In genomic region chr2:20834331-20834730, GRCh38 we compare ENCODE assay signal across 28 cellular contexts. TPM values are rescaled to one million over a fixed set of nuclear protein-coding genes. Genes with fewer than 3 reads are reported as not detected.
A peak's percentile ranks its signal among the peaks of the same experiment; 100 is the strongest.
DNase-seq lines count a peak whose midpoint lies in the region; ATAC-seq, FAIRE-seq and TF ChIP-seq lines count a peak whose summit lies in the region.
"Had no signal": no experiment of that assay in that cellular context is flagged by ENCODE, and none has a peak within 500 bp of the region (broad histone marks: within the 10 kb centered on the region; RNA-seq: fewer than 3 reads in every experiment).

No MANE protein-coding gene starts in this region.

- POLR2A ChIA-PET in HepG2 (lab: Yijun Ruan, JAX) (interaction anchor here (2.0 kb wide), 1 partner anchor 10 kb away, joined by 11 read pairs; the partner anchor contains the start of gene LDAH), PC-9 (lab: Charles Lee; ENCODE audit: unreplicated experiment) (no interaction called here)
- POLR2A ChIA-PET in activated CD4-positive, alpha-beta T cell treated with anti-CD3 and anti-CD28 coated beads for 36 hours (lab: Charles Lee), result interaction anchor here (0.7 kb wide), 1 partner anchor 293 kb away, joined by 3 read pairs; no protein-coding TSS in a partner anchor

- H3K36me3 ChIP-seq in HepG2 (replicated peaks in 1 of 2; ENCODE audit: control insufficient read depth in 1 of 2, insufficient read depth in 2 of 2, low read length in 2 of 2) (no peaks in the 10 kb centered on the region), right lobe of liver (no peaks in the 10 kb centered on the region), GM23338 (ENCODE audit: insufficient read depth) (no peaks in the 10 kb centered on the region), PC-9 (ENCODE audit: low read depth) (no peaks in the 10 kb centered on the region), neural progenitor cell (no peaks in the 10 kb centered on the region), neuronal stem cell (replicated peaks in 1 of 2; ENCODE audit: control insufficient read depth in 2 of 2, insufficient read depth in 2 of 2, low read length in 2 of 2) (no peaks in the 10 kb centered on the region)
- H3K36me3 ChIP-seq: BE2C, BLaER1 had no signal

- H4K91ac ChIP-seq in neuronal stem cell (ENCODE audit: low read depth, low read length, poor library complexity), result no peak overlapping the region

- H3K4me1 ChIP-seq in HepG2 (ENCODE audit: insufficient read depth, low read length), result peaks cover 18% of the 10 kb centered on the region; the same call in 1 of the 2 replicates
- H3K4me1 ChIP-seq in right lobe of liver, result no peaks in the 10 kb centered on the region
- no peaks in the 10 kb centered on the region for H3K4me1 ChIP-seq in GM23338 (ENCODE audit: insufficient read depth)
- no peaks in the 10 kb centered on the region for H3K4me1 ChIP-seq in PC-9 (replicated peaks; ENCODE audit: insufficient read depth)
- no peaks in the 10 kb centered on the region for H3K4me1 ChIP-seq in neural progenitor cell
- H3K4me1 ChIP-seq in neuronal stem cell (ENCODE audit: control insufficient read depth in 2 of 2, insufficient read depth in 1 of 2, low read depth in 1 of 2, low read length in 2 of 2), result no peaks in the 10 kb centered on the region
- H3K4me1 ChIP-seq: BE2C, BLaER1 had no signal

- no peak overlapping the region for H3K27ac ChIP-seq in HepG2 (ENCODE audit: extremely low read length, insufficient read depth, low read length)
- no peak overlapping the region for H3K27ac ChIP-seq in right lobe of liver
- H3K27ac ChIP-seq in GM23338 (ENCODE audit: low read depth), result no peak overlapping the region
- no peak overlapping the region for H3K27ac ChIP-seq in PC-9
- H3K27ac ChIP-seq in neural progenitor cell, result no peak overlapping the region
- no peak overlapping the region for H3K27ac ChIP-seq in neuronal stem cell (replicated peaks; ENCODE audit: low read length)
- H3K27ac ChIP-seq: 22Rv1, BLaER1 had no signal

- no peak overlapping the region for H2BK5ac ChIP-seq in neuronal stem cell (ENCODE audit: low read length)

- DNase-seq in HepG2 (ENCODE audit: low spot score) (no peak), right lobe of liver (no peak), GM23338 (ENCODE audit: low spot score) (no peak), PC-9 (no peak), neural progenitor cell (ENCODE audit: low spot score) (no peak), neuronal stem cell (ENCODE audit: low spot score) (no peak)
- no peak for DNase-seq in activated CD4-positive, alpha-beta T cell treated with anti-CD3 and anti-CD28 coated beads for 36 hours
- DNase-seq: ACHN; C1 segment of cervical spinal cord; CD4-positive, alpha-beta memory T cell; CD4-positive, CD25-positive, alpha-beta regulatory T cell; CD8-positive, alpha-beta memory T cell; COR-L47; DMS 273 treated with DMSO at 0.1 percent for 48 hours; DMS153; DMS53; DMS79; DND-41; EL; GF-D8 had no signal

- no peak overlapping the region for H3K18ac ChIP-seq in neuronal stem cell (ENCODE audit: low read length)

- H3F3A ChIP-seq in GM23338 (replicated peaks; ENCODE audit: low read depth) (no peaks in the 10 kb centered on the region), PC-9 (ENCODE audit: insufficient read depth, low read depth) (no peaks in the 10 kb centered on the region), neural progenitor cell (ENCODE audit: low read depth) (no peaks in the 10 kb centered on the region)

- H3K27ac Mint-ChIP-seq in GM23338 (no peak overlapping the region), neural progenitor cell (no peak overlapping the region)
- no peak overlapping the region for H3K27ac Mint-ChIP-seq in activated CD4-positive, alpha-beta T cell treated with anti-CD3 and anti-CD28 coated beads for 36 hours
- H3K27ac Mint-ChIP-seq: CD14-positive monocyte; CD4-positive, alpha-beta memory T cell; CD4-positive, CD25-positive, alpha-beta regulatory T cell had no signal

- TF ChIP-seq EP300 in HepG2 (IDR thresholded peaks at IDR 0.05; ENCODE audit: low read depth in 2 of 2, low read length in 2 of 2), result no peak
- no peak for TF ChIP-seq EP300 in HepG2 (CRISPR knock-in tag; IDR thresholded peaks at IDR 0.05; ENCODE audit: borderline replicate concordance)

- H3K27me3 Mint-ChIP-seq in GM23338 (ENCODE audit: insufficient read depth, low read depth, poor library complexity) (peaks cover 2% of the 10 kb centered on the region), neural progenitor cell (ENCODE audit: insufficient read depth, low read depth) (no peaks in the 10 kb centered on the region)
- H3K27me3 Mint-ChIP-seq in activated CD4-positive, alpha-beta T cell treated with anti-CD3 and anti-CD28 coated beads for 36 hours, result peaks cover 44% of the 10 kb centered on the region

- H2AK5ac ChIP-seq in neuronal stem cell (ENCODE audit: low read depth, low read length), result no peak overlapping the region

- H2BK15ac ChIP-seq in neuronal stem cell (ENCODE audit: low read length), result no peak overlapping the region

- no peak overlapping the region for H4K8ac ChIP-seq in neuronal stem cell (ENCODE audit: low read depth, low read length)

- H3K9ac ChIP-seq in HepG2 (ENCODE audit: insufficient read depth, low read depth, low read length), result no peak overlapping the region
- H3K9ac ChIP-seq in neural progenitor cell, result no peak overlapping the region
- no peak overlapping the region for H3K9ac ChIP-seq in neuronal stem cell (ENCODE audit: low read depth, low read length, poor library complexity)
- H3K9ac ChIP-seq: BLaER1 had no signal

- FAIRE-seq in HepG2 (lab: Jason Lieb, UNC), result no peak
- FAIRE-seq: G401.6, GM12891, GM19239 had no signal

- in situ Hi-C loops in HepG2 (cut with HindIII; ENCODE audit: extremely low pct_ligation_motif_present, low pct_unique_long_range_greater_than_20kb), result no loop called here

- no peak for TF ChIP-seq CTCF in HepG2 (CRISPR knock-in tag; IDR thresholded peaks at IDR 0.05)
- TF ChIP-seq CTCF in right lobe of liver (IDR thresholded peaks at IDR 0.05), result no peak
- TF ChIP-seq CTCF in GM23338 (conservative IDR thresholded peaks at IDR 0.05; ENCODE audit: low read depth in 2 of 2), result no peak
- no peak for TF ChIP-seq CTCF in PC-9 (conservative IDR thresholded peaks at IDR 0.05)
- TF ChIP-seq CTCF in neural progenitor cell (IDR thresholded peaks at IDR 0.05), result no peak

- no peak overlapping the region for H3K14ac ChIP-seq in neuronal stem cell (ENCODE audit: low read length)

- 59% methylated on average over 2 of the region's 2 CpGs for WGBS in HepG2 (ENCODE audit: low lambda C conversion rate)
- 72% methylated on average over 2 of the region's 2 CpGs for WGBS in right lobe of liver (ENCODE audit: insufficient coverage, low coverage, low lambda C conversion rate, missing lambda C conversion rate)
- WGBS in neuronal stem cell (ENCODE audit: extremely low coverage in 2 of 2, insufficient read length in 2 of 2, insufficient replicate concordance in 1 of 2), 2 donors, result no CpG with 5 or more reads among the region's 2 CpGs

- H3K9me3 Mint-ChIP-seq in GM23338 (peaks cover 9% of the 10 kb centered on the region), neural progenitor cell (no peaks in the 10 kb centered on the region)
- no peaks in the 10 kb centered on the region for H3K9me3 Mint-ChIP-seq in activated CD4-positive, alpha-beta T cell treated with anti-CD3 and anti-CD28 coated beads for 36 hours (ENCODE audit: low read depth)

- no peak overlapping the region for H3K4me3 Mint-ChIP-seq in GM23338
- no peak overlapping the region for H3K4me3 Mint-ChIP-seq in neural progenitor cell
- H3K4me3 Mint-ChIP-seq in activated CD4-positive, alpha-beta T cell treated with anti-CD3 and anti-CD28 coated beads for 36 hours, result no peak overlapping the region
- H3K4me3 Mint-ChIP-seq: CD14-positive monocyte; CD4-positive, alpha-beta memory T cell; CD4-positive, CD25-positive, alpha-beta regulatory T cell; CD8-positive, alpha-beta memory T cell had no signal

- no peak for ATAC-seq in HepG2
- no peak for ATAC-seq in right lobe of liver
- ATAC-seq in GM23338, result no peak
- no peak for ATAC-seq in activated CD4-positive, alpha-beta T cell treated with anti-CD3 and anti-CD28 coated beads for 36 hours
- ATAC-seq in HG03442 (IDR thresholded peaks at IDR 0.05; ENCODE audit: unreplicated experiment), result no peak

- H3K79me1 ChIP-seq in neuronal stem cell (ENCODE audit: low read depth, low read length), result no peaks in the 10 kb centered on the region

- BruUV-seq in HepG2 (replicated peaks; lab: Mats Ljungman, UMichigan), result no TSS peak
- BruUV-seq in PC-9 (replicated peaks; lab: Mats Ljungman, UMichigan), result no TSS peak

- no peaks in the 10 kb centered on the region for H4K20me1 ChIP-seq in HepG2 (ENCODE audit: insufficient read depth, low read length)
- H4K20me1 ChIP-seq in GM23338 (replicated peaks; ENCODE audit: insufficient read depth), result no peaks in the 10 kb centered on the region
- H4K20me1 ChIP-seq in PC-9 (ENCODE audit: insufficient read depth), result no peaks in the 10 kb centered on the region
- H4K20me1 ChIP-seq in neural progenitor cell (ENCODE audit: low read depth), result no peaks in the 10 kb centered on the region
- H4K20me1 ChIP-seq: BLaER1 had no signal

- H3K9me2 ChIP-seq in GM23338 (ENCODE audit: insufficient read depth) (no peaks in the 10 kb centered on the region), PC-9 (ENCODE audit: insufficient read depth) (no peaks in the 10 kb centered on the region)

- intact Hi-C loops in HepG2 (cut with micrococcal nuclease; ENCODE audit: unreplicated experiment), result no loop called here
- intact Hi-C loops in right lobe of liver (cut with DNase I), result no loop called here
- intact Hi-C loops in PC-9 (cut with micrococcal nuclease; ENCODE audit: unreplicated experiment), result no loop called here
- intact Hi-C loops in activated CD4-positive, alpha-beta T cell treated with anti-CD3 and anti-CD28 coated beads for 36 hours (cut with DNase I, micrococcal nuclease), result no loop called here

- H3K23ac ChIP-seq in neuronal stem cell (ENCODE audit: low read depth, low read length, poor library complexity), result no peak overlapping the region

- no peak overlapping the region for H3K4ac ChIP-seq in neuronal stem cell (ENCODE audit: low read length)

- H2BK120ac ChIP-seq in neuronal stem cell (ENCODE audit: low read depth, low read length), result no peak overlapping the region

- H3K4me2 ChIP-seq in HepG2 (ENCODE audit: low read depth, low read length) (peak overlapping the region; percentile 77), GM23338 (peak overlapping the region; percentile 21; the same call in 1 of the 2 replicates), PC-9 (peak overlapping the region; percentile 66; the same call in 1 of the 2 replicates), neural progenitor cell (no peak overlapping the region), neuronal stem cell (ENCODE audit: insufficient read depth, low read length, poor library complexity, severe bottlenecking) (no peak overlapping the region)
- H3K4me2 ChIP-seq: BLaER1 had no signal

- H3K27me3 ChIP-seq in HepG2 (ENCODE audit: control insufficient read depth in 1 of 2, insufficient read depth in 2 of 2, low read length in 2 of 2) (peaks cover 0 to 4% of the 10 kb centered on the region in 2 experiments; a peak in 1 of 5 replicates), right lobe of liver (no peaks in the 10 kb centered on the region), GM23338 (ENCODE audit: insufficient read depth) (0 out of 2 replicates have a peak, but pooled peaks cover 6% of the 10 kb centered on the region), PC-9 (ENCODE audit: insufficient read depth, low read depth) (peaks cover 29% of the 10 kb centered on the region), neural progenitor cell (peaks cover 55% of the 10 kb centered on the region), neuronal stem cell (ENCODE audit: control insufficient read depth in 3 of 3, insufficient read depth in 3 of 3, low read depth in 1 of 3, low read length in 3 of 3) (no peaks in the 10 kb centered on the region)
- H3K27me3 ChIP-seq: BLaER1 had no signal

- H3K36me3 Mint-ChIP-seq in GM23338 (ENCODE audit: low read depth) (no peaks in the 10 kb centered on the region), neural progenitor cell (no peaks in the 10 kb centered on the region)
- no peaks in the 10 kb centered on the region for H3K36me3 Mint-ChIP-seq in activated CD4-positive, alpha-beta T cell treated with anti-CD3 and anti-CD28 coated beads for 36 hours (ENCODE audit: low read depth)
- H3K36me3 Mint-ChIP-seq: CD14-positive monocyte; CD4-positive, alpha-beta memory T cell; CD4-positive, CD25-positive, alpha-beta regulatory T cell had no signal

- TF ChIP-seq RAD21 in HepG2 (CRISPR knock-in tag; IDR thresholded peaks at IDR 0.05), result no peak

- CTCF ChIA-PET in HepG2 (lab: Yijun Ruan, JAX; ENCODE audit: low intra/inter-chr PET ratio, low total read pairs), result no interaction called here
- CTCF ChIA-PET in PC-9 (lab: Charles Lee), result no interaction called here
- CTCF ChIA-PET in activated CD4-positive, alpha-beta T cell treated with anti-CD3 and anti-CD28 coated beads for 36 hours (lab: Charles Lee), result interaction anchor here (0.7 kb wide), 1 partner anchor 34 kb away, joined by 3 read pairs; no protein-coding TSS in a partner anchor

- H3K9me3 ChIP-seq in HepG2 (ENCODE audit: low read length), result no peaks in the 10 kb centered on the region
- H3K9me3 ChIP-seq in right lobe of liver, result no peaks in the 10 kb centered on the region
- no peaks in the 10 kb centered on the region for H3K9me3 ChIP-seq in PC-9 (ENCODE audit: insufficient read depth, low read depth)
- no peaks in the 10 kb centered on the region for H3K9me3 ChIP-seq in neural progenitor cell (ENCODE audit: low read depth)
- H3K9me3 ChIP-seq in neuronal stem cell (replicated peaks in 1 of 2; ENCODE audit: control insufficient read depth in 2 of 2, insufficient read depth in 1 of 2, low read depth in 1 of 2, low read length in 2 of 2), result no peaks in the 10 kb centered on the region
- H3K9me3 ChIP-seq: BE2C had no signal

- no peaks in the 10 kb centered on the region for H3K4me1 Mint-ChIP-seq in GM23338
- H3K4me1 Mint-ChIP-seq in neural progenitor cell, result no peaks in the 10 kb centered on the region
- H3K4me1 Mint-ChIP-seq in activated CD4-positive, alpha-beta T cell treated with anti-CD3 and anti-CD28 coated beads for 36 hours, result no peaks in the 10 kb centered on the region
- H3K4me1 Mint-ChIP-seq: CD14-positive monocyte; CD4-positive, alpha-beta memory T cell; CD4-positive, CD25-positive, alpha-beta regulatory T cell; CD8-positive, alpha-beta memory T cell had no signal

- H2AFZ ChIP-seq in HepG2 (ENCODE audit: low read length), result peak overlapping the region; percentile 83
- H2AFZ ChIP-seq in GM23338, result 0 out of 2 replicates have a peak overlapping the region, but pooled peaks have one; percentile 78
- H2AFZ ChIP-seq in PC-9, result peak overlapping the region; percentile 28; the same call in 1 of the 2 replicates
- peak overlapping the region; percentile 76 for H2AFZ ChIP-seq in neural progenitor cell (replicated peaks)
- H2AFZ ChIP-seq in neuronal stem cell (ENCODE audit: low read length), result no peak overlapping the region

- H3K79me2 ChIP-seq in HepG2 (ENCODE audit: insufficient read depth, low read length), result no peaks in the 10 kb centered on the region
- H3K79me2 ChIP-seq in GM23338 (replicated peaks; ENCODE audit: insufficient read depth), result no peaks in the 10 kb centered on the region
- no peaks in the 10 kb centered on the region for H3K79me2 ChIP-seq in PC-9 (ENCODE audit: low read depth)
- H3K79me2 ChIP-seq in neural progenitor cell (ENCODE audit: low read depth), result no peaks in the 10 kb centered on the region

- TF ChIP-seq POLR2A in HepG2 (IDR thresholded peaks at IDR 0.05; ENCODE audit: insufficient read depth in 1 of 2, low read depth in 2 of 2, low read length in 2 of 2) (no peak), right lobe of liver (IDR thresholded peaks at IDR 0.05) (no peak)

- H2BK12ac ChIP-seq in neuronal stem cell (ENCODE audit: low read length), result no peak overlapping the region

- H3K4me3 ChIP-seq in HepG2 (replicated peaks in 1 of 3; ENCODE audit: insufficient read depth in 1 of 3, low read depth in 2 of 3, low read length in 3 of 3) (peak overlapping the region in 1 of 3 experiments; percentile 43; a peak in 1 of 6 replicates), right lobe of liver (no peak overlapping the region), GM23338 (peak overlapping the region; percentile 34; the same call in 1 of the 2 replicates), PC-9 (no peak overlapping the region), neural progenitor cell (no peak overlapping the region), neuronal stem cell (ENCODE audit: low read length in 2 of 2) (no peak overlapping the region)
- H3K4me3 ChIP-seq: BLaER1 had no signal

RNA-seq across cellular contexts. Expression of gene LDAH, which starts 11.4 kb away (rescaled TPM):
- 46.2 and 66.4 TPM in 2 replicates for total RNA-seq in HepG2 (2016; rRNA removed; fragmentation: Illumina TruSeq; extraction: Trizol)
- total RNA-seq in HepG2 (2016; cell fraction: cytosol; rRNA removed; fragmentation: Illumina TruSeq; extraction: Trizol; ENCODE audit: low read depth), result 7.2 and 10.0 TPM in 2 replicates
- 46.0 and 66.0 TPM in 2 replicates for total RNA-seq in HepG2 (2016; cell fraction: insoluble cytoplasmic fraction; rRNA removed; fragmentation: Illumina TruSeq; extraction: Trizol)
- total RNA-seq in HepG2 (2016; cell fraction: membrane; rRNA removed; fragmentation: Illumina TruSeq; extraction: Trizol), result 14.4 and 14.5 TPM in 2 replicates
- 72.8 and 79.7 TPM in 2 replicates for total RNA-seq in HepG2 (2016; cell fraction: nucleus; rRNA removed; fragmentation: Illumina TruSeq; extraction: Trizol)
- 20.5 and 28.8 TPM in 2 replicates for polyA plus RNA-seq in HepG2 (2011; rRNA removed)
- 9.7 and 16.8 TPM in 2 replicates for polyA plus RNA-seq in HepG2 (2011; cell fraction: cytosol; rRNA removed)
- 15.7 and 17.0 TPM in 2 replicates for polyA plus RNA-seq in HepG2 (2011; cell fraction: nucleus; rRNA removed)
- polyA plus RNA-seq in HepG2 (2012), result 23.1 and 25.3 TPM in 2 replicates
- 2.6 and 3.7 TPM in 2 replicates for polyA plus RNA-seq in HepG2 (2016; cell fraction: cytosol; fragmentation: Illumina TruSeq; extraction: Trizol; ENCODE audit: low read depth)
- 49.0 and 49.7 TPM in 2 replicates for polyA plus RNA-seq in HepG2 (2016; cell fraction: insoluble cytoplasmic fraction; fragmentation: Illumina TruSeq; extraction: Trizol; ENCODE audit: low read depth)
- 6.6 and 7.6 TPM in 2 replicates for polyA plus RNA-seq in HepG2 (2016; cell fraction: membrane; fragmentation: Illumina TruSeq; extraction: Trizol; ENCODE audit: low read depth)
- polyA plus RNA-seq in HepG2 (2016; cell fraction: nucleus; fragmentation: Illumina TruSeq; extraction: Trizol; ENCODE audit: insufficient read depth, low read depth), result 25.9 and 34.6 TPM in 2 replicates
- 35.6 and 70.4 TPM in 2 replicates for polyA minus RNA-seq in HepG2 (2011; rRNA and poly(A)+ RNA removed; ENCODE audit: low replicate concordance)
- polyA minus RNA-seq in HepG2 (2011; cell fraction: cytosol; rRNA and poly(A)+ RNA removed), result 19.7 and 26.7 TPM in 2 replicates
- 85.4 and 96.1 TPM in 2 replicates for polyA minus RNA-seq in HepG2 (2011; cell fraction: nucleus; rRNA and poly(A)+ RNA removed)
- total RNA-seq in right lobe of liver, result 10 to 100 TPM in 5 of 6 experiments, 1 to 10 TPM in 1; 9.0 to 18.7 (median 14.1) TPM
- total RNA-seq in GM23338 (2014; rRNA removed; shearing (Covaris generic)), result 25.4 and 37.5 TPM in 2 replicates
- polyA plus RNA-seq in GM23338 (2016; fragmentation: Nextera tagmentation; extraction: Ambion mirVana), result 8.1 and 12.1 TPM in 2 replicates
- total RNA-seq in PC-9 (2021), result 14.6 and 18.3 TPM in 2 replicates
- 42.0 and 45.2 TPM in 2 replicates for total RNA-seq in neural progenitor cell (ENCODE audit: low replicate concordance)
- 10 to 100 TPM; 27.0 to 32.8 TPM for total RNA-seq in activated CD4-positive, alpha-beta T cell treated with anti-CD3 and anti-CD28 coated beads for 36 hours
- 30.1 TPM for polyA plus RNA-seq in neuronal stem cell (2013, experiment 1 of 2)
- polyA plus RNA-seq in neuronal stem cell (2013, experiment 2 of 2), result 30.7 TPM

Comparison
In these comparisons a context has a peak if more than half of its experiments do, and no peak if none do; other contexts are left out.
1. H3K4me2 ChIP-seq: peak in HepG2 (single experiment), GM23338 (single experiment) and PC-9 (single experiment); none in neural progenitor cell (single experiment) and neuronal stem cell (single experiment).